8 cellular contexts compared by ENCODE assay signal in the genomic region with DNA sequence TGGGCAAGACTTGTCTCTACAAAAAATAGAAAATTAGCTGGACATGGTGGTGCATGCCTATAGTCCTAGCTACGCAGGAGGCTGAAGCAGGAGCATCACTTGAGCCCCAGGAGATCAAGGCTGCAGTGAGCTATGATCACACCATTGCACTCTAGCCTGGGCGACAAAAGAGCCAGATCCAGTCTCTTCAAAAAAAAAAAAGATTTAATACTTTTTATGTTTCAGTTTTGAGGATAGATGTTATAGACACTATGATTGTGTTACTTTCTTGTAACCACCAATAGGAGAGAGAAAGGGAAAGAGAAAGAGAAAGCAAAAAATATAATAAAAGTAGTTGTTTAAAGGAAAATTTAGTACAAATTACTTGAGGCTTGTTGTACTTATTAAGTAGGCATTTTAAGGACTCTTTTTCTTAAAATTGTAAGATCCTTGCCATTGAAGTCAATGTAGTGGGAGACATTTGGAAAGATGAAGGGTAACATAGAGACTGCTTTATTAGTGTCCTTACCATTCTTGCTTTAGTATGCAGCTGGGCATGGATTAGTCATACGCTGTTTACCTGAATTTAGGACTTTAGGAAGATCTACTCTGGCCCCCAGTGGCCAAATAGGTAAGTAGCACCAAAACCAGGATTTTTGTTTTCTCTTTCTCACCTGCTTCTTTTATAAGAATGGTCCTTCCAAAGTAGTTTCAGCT. TPM values are rescaled to one million over a fixed set of nuclear protein-coding genes. Genes with fewer than 3 reads are reported as not detected.
DNase-seq lines count a peak whose midpoint lies in the region; ATAC-seq and TF ChIP-seq lines count a peak whose summit lies in the region.

No MANE protein-coding gene starts in this region.

- H3K36me3 ChIP-seq in left ventricle myocardium inferior = no peaks in the 10 kb centered on the region

- no peaks in the 10 kb centered on the region for H3K27me3 Mint-ChIP-seq in activated CD4-positive, alpha-beta T cell treated with anti-CD3 and anti-CD28 coated beads for 36 hours
- H3K27me3 Mint-ChIP-seq in activated naive CD4-positive, alpha-beta T cell treated with anti-CD3 and anti-CD28 coated beads, Interleukin-2, amount 10 ng/mL, durations not matched to agents 7 days and 5 days = peaks cover 7% of the 10 kb centered on the region

- DNase-seq in activated CD4-positive, alpha-beta T cell treated with anti-CD3 and anti-CD28 coated beads for 36 hours = peak; percentile 47
- DNase-seq in activated CD4-positive, alpha-beta T cell treated with anti-CD3 and anti-CD28 coated beads for 1 hour = no peak
- DNase-seq in NCI-H69 (lab: John Stamatoyannopoulos, UW) (peak; percentile 66), left ventricle myocardium inferior (no peak), skeletal muscle cell (ENCODE audit: low read depth) (peak; percentile 14)
- DNase-seq in activated naive CD4-positive, alpha-beta T cell treated with anti-CD3 and anti-CD28 coated beads, Interleukin-2, amount 10 ng/mL, durations not matched to agents 7 days and 5 days = peak; percentile 36

- H3K27me3 ChIP-seq in left ventricle myocardium inferior (ENCODE audit: low read depth) = no peaks in the 10 kb centered on the region

- H3K9me3 ChIP-seq in left ventricle myocardium inferior (replicated peaks) = no peaks in the 10 kb centered on the region

- peak; percentile 91 for ATAC-seq in activated CD4-positive, alpha-beta T cell treated with anti-CD3 and anti-CD28 coated beads for 36 hours
- peak; percentile 99 for ATAC-seq in GM21390 (IDR thresholded peaks at IDR 0.05; ENCODE audit: unreplicated experiment)
- ATAC-seq in HG03571 (IDR thresholded peaks at IDR 0.05; ENCODE audit: unreplicated experiment) = peak; percentile 93

- POLR2A ChIA-PET in activated CD4-positive, alpha-beta T cell treated with anti-CD3 and anti-CD28 coated beads for 36 hours (lab: Charles Lee) = no interaction called here

- peak; percentile 50 for TF ChIP-seq CTCF in left ventricle myocardium inferior (IDR thresholded peaks at IDR 0.05; ENCODE audit: borderline replicate concordance)

- no peaks in the 10 kb centered on the region for H3K36me3 Mint-ChIP-seq in activated CD4-positive, alpha-beta T cell treated with anti-CD3 and anti-CD28 coated beads for 36 hours (ENCODE audit: low read depth)
- no peaks in the 10 kb centered on the region for H3K36me3 Mint-ChIP-seq in activated naive CD4-positive, alpha-beta T cell treated with anti-CD3 and anti-CD28 coated beads, Interleukin-2, amount 10 ng/mL, durations not matched to agents 7 days and 5 days

- H3K4me1 Mint-ChIP-seq in activated CD4-positive, alpha-beta T cell treated with anti-CD3 and anti-CD28 coated beads for 36 hours = peaks cover 5% of the 10 kb centered on the region
- H3K4me1 Mint-ChIP-seq in activated naive CD4-positive, alpha-beta T cell treated with anti-CD3 and anti-CD28 coated beads, Interleukin-2, amount 10 ng/mL, durations not matched to agents 7 days and 5 days = peaks cover 6% of the 10 kb centered on the region

- CTCF ChIA-PET in activated CD4-positive, alpha-beta T cell treated with anti-CD3 and anti-CD28 coated beads for 36 hours (lab: Charles Lee) = interaction anchor here (0.5 to 3.6 kb wide), 20 partner anchors 10 to 848 kb away, joined by 3 to 32 read pairs (median 3); a partner anchor contains a TSS
- CTCF ChIA-PET in activated naive CD4-positive, alpha-beta T cell treated with anti-CD3 and anti-CD28 coated beads, Interleukin-2, amount 10 ng/mL, durations not matched to agents 7 days and 5 days (lab: Charles Lee) = interaction anchor here (0.6 to 2.4 kb wide), 16 partner anchors 11 to 417 kb away, joined by 3 to 15 read pairs (median 6); no protein-coding TSS in a partner anchor

- H3K9me3 Mint-ChIP-seq in activated CD4-positive, alpha-beta T cell treated with anti-CD3 and anti-CD28 coated beads for 36 hours (ENCODE audit: low read depth) = no peaks in the 10 kb centered on the region
- no peaks in the 10 kb centered on the region for H3K9me3 Mint-ChIP-seq in activated naive CD4-positive, alpha-beta T cell treated with anti-CD3 and anti-CD28 coated beads, Interleukin-2, amount 10 ng/mL, durations not matched to agents 7 days and 5 days

- no peaks in the 10 kb centered on the region for H3K4me1 ChIP-seq in left ventricle myocardium inferior

- no peak overlapping the region for H3K4me3 ChIP-seq in left ventricle myocardium inferior
- no peak overlapping the region for H3K4me3 ChIP-seq in skeletal muscle cell (ENCODE audit: low read depth, low read length)

- H3K27ac Mint-ChIP-seq in activated CD4-positive, alpha-beta T cell treated with anti-CD3 and anti-CD28 coated beads for 36 hours = no peak overlapping the region
- H3K27ac Mint-ChIP-seq in activated naive CD4-positive, alpha-beta T cell treated with anti-CD3 and anti-CD28 coated beads, Interleukin-2, amount 10 ng/mL, durations not matched to agents 7 days and 5 days = peak overlapping the region; percentile 82

- H3K4me3 Mint-ChIP-seq in activated CD4-positive, alpha-beta T cell treated with anti-CD3 and anti-CD28 coated beads for 36 hours = peak overlapping the region; percentile 15
- peak overlapping the region; percentile 63 for H3K4me3 Mint-ChIP-seq in activated naive CD4-positive, alpha-beta T cell treated with anti-CD3 and anti-CD28 coated beads, Interleukin-2, amount 10 ng/mL, durations not matched to agents 7 days and 5 days

- no peak overlapping the region for H3K27ac ChIP-seq in left ventricle myocardium inferior (replicated peaks)

- intact Hi-C loops in activated CD4-positive, alpha-beta T cell treated with anti-CD3 and anti-CD28 coated beads for 36 hours (cut with DNase I, micrococcal nuclease) = loop anchor here (1.0 to 2.0 kb wide), 6 partner anchors 68 to 176 kb away; a partner anchor contains a TSS
- intact Hi-C loops in left ventricle myocardium inferior (cut with micrococcal nuclease) = no loop called here

RNA-seq across cellular contexts. Expression of a gene that starts 35.1 kb away (rescaled TPM):
- total RNA-seq in activated CD4-positive, alpha-beta T cell treated with anti-CD3 and anti-CD28 coated beads for 36 hours = 1 to 10 TPM; 4.5 to 5.1 TPM
- 2.7 TPM for total RNA-seq in left ventricle myocardium inferior

Comparison
In these comparisons a context has a peak if more than half of its experiments do, and no peak if none do; other contexts are left out.
1. DNase-seq: peak in activated CD4-positive, alpha-beta T cell treated with anti-CD3 and anti-CD28 coated beads for 36 hours (single experiment), NCI-H69 (single experiment), activated naive CD4-positive, alpha-beta T cell treated with anti-CD3 and anti-CD28 coated beads, Interleukin-2, amount 10 ng/mL, durations not matched to agents 7 days and 5 days (single experiment) and skeletal muscle cell (single experiment); none in activated CD4-positive, alpha-beta T cell treated with anti-CD3 and anti-CD28 coated beads for 1 hour (single experiment) and left ventricle myocardium inferior (single experiment).
2. Peak in every context shown above with its lines, with median percentiles within 50 percentile points of each other: ATAC-seq.